Comparison of ENCODE assay signal across 8 cellular contexts in the genomic region with DNA sequence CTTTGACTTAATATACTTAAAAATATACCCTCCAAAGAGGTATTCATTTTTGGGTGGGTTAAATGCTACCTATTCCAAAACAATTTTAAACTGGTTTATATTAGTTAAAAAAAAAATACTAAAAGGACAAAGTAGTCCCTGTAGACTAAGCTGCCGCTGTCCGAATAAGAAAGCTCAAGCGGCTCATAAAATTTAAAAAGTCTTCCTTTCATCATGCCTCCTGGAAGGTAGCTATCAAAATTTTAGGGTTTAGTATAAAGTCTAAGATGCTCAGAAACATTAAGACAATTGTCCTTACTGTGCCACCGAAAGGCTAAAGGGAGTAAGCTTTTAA. TPM values are rescaled to one million over a fixed set of nuclear protein-coding genes. Genes with fewer than 3 reads are reported as not detected.
A peak's percentile ranks its signal among the peaks of the same experiment; 100 is the strongest.
DNase-seq lines count a peak whose midpoint lies in the region; ATAC-seq, FAIRE-seq and TF ChIP-seq lines count a peak whose summit lies in the region.

No MANE protein-coding gene starts in this region.

- peaks cover 27% of the 10 kb centered on the region for H4K20me1 ChIP-seq in astrocyte (ENCODE audit: insufficient read depth, low read length)

- peaks cover 44% of the 10 kb centered on the region for H3K79me2 ChIP-seq in astrocyte (ENCODE audit: insufficient read depth, low read length)

- no peaks in the 10 kb centered on the region for H3K9me3 ChIP-seq in heart right ventricle
- no peaks in the 10 kb centered on the region for H3K9me3 ChIP-seq in astrocyte (ENCODE audit: insufficient read depth, low read depth, low read length)
- no peaks in the 10 kb centered on the region for H3K9me3 ChIP-seq in lung (ENCODE audit: control insufficient read depth in 2 of 2, insufficient read depth in 1 of 2, low read length in 1 of 2)
- H3K9me3 ChIP-seq in aorta (ENCODE audit: control insufficient read depth, low read length): no peaks in the 10 kb centered on the region

- FAIRE-seq in astrocyte (lab: Jason Lieb, UNC): no peak

- H3K4me2 ChIP-seq in astrocyte (ENCODE audit: low read length): peak overlapping the region; percentile 93

- H3K4me3 Mint-ChIP-seq in astrocyte (ENCODE audit: unreplicated experiment): peak overlapping the region; percentile 87

- no peak for ATAC-seq in heart right ventricle
- no peak for ATAC-seq in Right ventricle myocardium inferior
- ATAC-seq in lung (ENCODE audit: insufficient read depth, low FRiP score): no peak
- no peak for ATAC-seq in aorta (ENCODE audit: low FRiP score)

- H3K27me3 Mint-ChIP-seq in astrocyte (ENCODE audit: low read depth, unreplicated experiment): no peaks in the 10 kb centered on the region

- WGBS in heart right ventricle, 2 donors: 1 to 2% methylated on average over 4 of the region's 4 CpGs
- 1 to 4% methylated on average over 4 of the region's 4 CpGs for WGBS in lung, 2 donors
- 1 to 3% methylated on average over 4 of the region's 4 CpGs for WGBS in aorta, 2 donors

- H2AFZ ChIP-seq in astrocyte (ENCODE audit: low read depth, low read length): peak overlapping the region; percentile 89

- DNase-seq in heart right ventricle: no peak
- no peak for DNase-seq in Right ventricle myocardium inferior (ENCODE audit: missing footprints)
- DNase-seq in astrocyte (ENCODE audit: low read depth): no peak
- DNase-seq in lung (ENCODE audit: low spot score): no peak
- DNase-seq in aorta: no peak
- DNase-seq in NCI-H82 treated with DMSO at 0.1 percent for 48 hours (lab: John Stamatoyannopoulos, UW; ENCODE audit: unreplicated experiment): no peak
- no peak for DNase-seq in stimulated activated CD8-positive, alpha-beta memory T cell treated with anti-CD3 and anti-CD28 coated beads, Interleukin-4, amount 100 ng/mL, for 48 hours
- no peak for DNase-seq in KG1 (lab: John Stamatoyannopoulos, UW)

- H3K27ac ChIP-seq in heart right ventricle (peak overlapping the region; percentile 67 to 92 (median 88)), astrocyte (ENCODE audit: low read depth, low read length) (peak overlapping the region; percentile 83), lung (ENCODE audit: low read depth in 1 of 2, low read length in 1 of 2) (peak overlapping the region; percentile 48 to 92), aorta (ENCODE audit: low read depth in 1 of 2, low read length in 2 of 2) (peak overlapping the region in 1 of 2 donors; percentile 41)

- H3K9ac ChIP-seq in astrocyte (ENCODE audit: low read length): peak overlapping the region; percentile 97

- H3K27ac Mint-ChIP-seq in astrocyte (ENCODE audit: unreplicated experiment): peak overlapping the region; percentile 75

- no peaks in the 10 kb centered on the region for H3K27me3 ChIP-seq in heart right ventricle
- H3K27me3 ChIP-seq in astrocyte (ENCODE audit: insufficient read depth, low read length): no peaks in the 10 kb centered on the region
- no peaks in the 10 kb centered on the region for H3K27me3 ChIP-seq in lung (ENCODE audit: control insufficient read depth, insufficient read depth)
- H3K27me3 ChIP-seq in aorta (ENCODE audit: control insufficient read depth in 1 of 2, insufficient read depth in 2 of 2, low read length in 1 of 2): no peaks in the 10 kb centered on the region

- no peaks in the 10 kb centered on the region for H3K9me3 Mint-ChIP-seq in astrocyte (ENCODE audit: unreplicated experiment)

- TF ChIP-seq CTCF in heart right ventricle (IDR thresholded peaks at IDR 0.05): no peak
- TF ChIP-seq CTCF in astrocyte (IDR thresholded peaks at IDR 0.05; ENCODE audit: insufficient read depth, low read depth, low read length): no peak
- no peak for TF ChIP-seq CTCF in lung (IDR thresholded peaks at IDR 0.05; ENCODE audit: control extremely low read depth, extremely low read depth)

- H3K4me3 ChIP-seq in heart right ventricle (peak overlapping the region; percentile 68 to 99 (median 82)), astrocyte (ENCODE audit: insufficient read depth, low read depth, low read length) (peak overlapping the region; percentile 99), lung (peak overlapping the region; percentile 20), aorta (ENCODE audit: low read length in 2 of 2) (peak overlapping the region; percentile 38 to 54)

- H3K4me1 ChIP-seq in heart right ventricle (peaks cover 0 to 39% (median 25%) of the 10 kb centered on the region in 9 donors), astrocyte (ENCODE audit: insufficient read depth, low read length) (peaks cover 4% of the 10 kb centered on the region), lung (ENCODE audit: control insufficient read depth in 2 of 2, insufficient read depth in 2 of 2, low read length in 2 of 2) (peaks cover 2 to 5% of the 10 kb centered on the region in 2 donors), aorta (ENCODE audit: control insufficient read depth in 1 of 2, insufficient read depth in 2 of 2, low read length in 2 of 2) (peaks cover 0 to 7% of the 10 kb centered on the region in 2 donors)

- H3K4me1 Mint-ChIP-seq in astrocyte (ENCODE audit: low read depth, unreplicated experiment): no peaks in the 10 kb centered on the region

- H3K36me3 ChIP-seq in heart right ventricle: peaks cover 0 to 8% (median 0%) of the 10 kb centered on the region in 9 donors
- peaks cover 5% of the 10 kb centered on the region for H3K36me3 ChIP-seq in astrocyte (ENCODE audit: insufficient read depth, low read length)
- no peaks in the 10 kb centered on the region for H3K36me3 ChIP-seq in lung (ENCODE audit: control insufficient read depth in 2 of 2, insufficient read depth in 2 of 2, low read length in 2 of 2)
- H3K36me3 ChIP-seq in aorta (ENCODE audit: control insufficient read depth in 1 of 2, insufficient read depth in 2 of 2, low read length in 1 of 2): no peaks in the 10 kb centered on the region

- intact Hi-C loops in heart right ventricle (cut with DNase I): loop anchor here in 7 of 10 donors (5.0 to 10.0 kb wide), 3 partner anchors 63 to 208 kb away; a partner anchor contains a TSS
- intact Hi-C loops in Right ventricle myocardium inferior (cut with DNase I): loop anchor here (2.0 to 10.0 kb wide), 2 partner anchors 62 to 206 kb away; a partner anchor contains a TSS
- intact Hi-C loops in aorta (cut with DNase I): loop anchor here (2.0 to 10.0 kb wide), 4 partner anchors 62 to 236 kb away; a partner anchor contains a TSS

- peaks cover 1% of the 10 kb centered on the region for H3K36me3 Mint-ChIP-seq in astrocyte (ENCODE audit: low read depth, unreplicated experiment)

RNA-seq across cellular contexts. Expression of a gene that starts 0.5 kb away (rescaled TPM):
- total RNA-seq in heart right ventricle: 10 to 100 TPM; 22.3 to 44.0 (median 28.8) TPM
- 10 to 100 TPM in 1 of 2 donors, 1 to 10 TPM in 1; 6.5 to 11.7 TPM for polyA plus RNA-seq in heart right ventricle
- total RNA-seq in Right ventricle myocardium inferior: 24.3 TPM
- 68.0 and 76.2 TPM in 2 replicates for total RNA-seq in astrocyte
- total RNA-seq in lung: 10 to 100 TPM; 47.0 to 57.7 TPM
- polyA plus RNA-seq in lung: 10 to 100 TPM in 1 of 2 donors, 1 to 10 TPM in 1; 9.4 to 18.6 TPM
- 10 to 100 TPM; 38.1 to 39.2 TPM for total RNA-seq in aorta
- 10 to 100 TPM in 1 of 2 donors, 1 to 10 TPM in 1; 3.0 to 10.2 TPM for polyA plus RNA-seq in aorta

Comparison
In these comparisons a context has a peak if more than half of its experiments do, and no peak if none do; other contexts are left out.
1. H3K4me3 ChIP-seq: peak in every context shown above with its lines; median percentile 99 in astrocyte; 82 in heart right ventricle; 46 in aorta; 20 in lung.